ENCODE assay signal across 13 cellular contexts in genomic region chr1:66399888-66400529, GRCh38.
A peak's percentile ranks its signal among the peaks of the same experiment; 100 is the strongest.
DNase-seq lines count a peak whose midpoint lies in the region; ATAC-seq and TF ChIP-seq lines count a peak whose summit lies in the region.
"Had no signal": no experiment of that assay in that cellular context is flagged by ENCODE, and none has a peak within 500 bp of the region (broad histone marks: within the 10 kb centered on the region; RNA-seq: fewer than 3 reads in every experiment).

No MANE protein-coding gene starts in this region.

- H2AFZ ChIP-seq in GM23248 (no peak overlapping the region), Karpas-422 (ENCODE audit: low read length) (no peak overlapping the region), osteoblast (ENCODE audit: low read length) (no peak overlapping the region)

- peak overlapping the region; percentile 72 for H3K4me3 Mint-ChIP-seq in activated CD4-positive, alpha-beta T cell treated with anti-CD3 and anti-CD28 coated beads, Interleukin-2, amount 10 ng/mL, durations not matched to agents 24 days and 14 days
- H3K4me3 Mint-ChIP-seq: brain had no signal

- peak overlapping the region; percentile 90 for H3K27ac Mint-ChIP-seq in activated CD4-positive, alpha-beta T cell treated with anti-CD3 and anti-CD28 coated beads, Interleukin-2, amount 10 ng/mL, durations not matched to agents 24 days and 14 days

- H3K9me2 ChIP-seq in GM23248 (ENCODE audit: insufficient read depth): no peaks in the 10 kb centered on the region
- H3K9me2 ChIP-seq in Karpas-422 (replicated peaks; ENCODE audit: insufficient read depth, low read length): no peaks in the 10 kb centered on the region

- H3K4me1 ChIP-seq in GM23248 (ENCODE audit: insufficient read depth) (peaks cover 16% of the 10 kb centered on the region), Karpas-422 (ENCODE audit: low read length) (peaks cover 97% of the 10 kb centered on the region), osteoblast (ENCODE audit: insufficient read depth, low read length) (peaks cover 28% of the 10 kb centered on the region), aorta (ENCODE audit: control insufficient read depth in 1 of 2, insufficient read depth in 2 of 2, low read length in 2 of 2) (peaks cover 0 to 9% of the 10 kb centered on the region in 2 donors), breast epithelium (no peaks in the 10 kb centered on the region)
- H3K4me1 ChIP-seq: pancreas had no signal

- H3K9ac ChIP-seq in GM23248 (no peak overlapping the region), Karpas-422 (ENCODE audit: low read length) (peak overlapping the region; percentile 29)

- H3K27me3 ChIP-seq in GM23248 (replicated peaks; ENCODE audit: insufficient read depth) (no peaks in the 10 kb centered on the region), Karpas-422 (ENCODE audit: low read length) (no peaks in the 10 kb centered on the region), osteoblast (ENCODE audit: insufficient read depth, low read length) (no peaks in the 10 kb centered on the region), aorta (ENCODE audit: control insufficient read depth in 1 of 2, insufficient read depth in 2 of 2, low read length in 1 of 2) (no peaks in the 10 kb centered on the region), breast epithelium (no peaks in the 10 kb centered on the region)
- H3K27me3 ChIP-seq: pancreas, tibial artery had no signal

- no peaks in the 10 kb centered on the region for H3K79me2 ChIP-seq in GM23248 (ENCODE audit: insufficient read depth)
- no peaks in the 10 kb centered on the region for H3K79me2 ChIP-seq in Karpas-422 (ENCODE audit: low read length)
- H3K79me2 ChIP-seq in osteoblast (ENCODE audit: insufficient read depth, low read length): no peaks in the 10 kb centered on the region

- peaks cover 14% of the 10 kb centered on the region; the same call in 1 of the 2 replicates for H3F3A ChIP-seq in GM23248 (ENCODE audit: insufficient read depth)

- DNase-seq in activated CD4-positive, alpha-beta T cell treated with anti-CD3 and anti-CD28 coated beads, Interleukin-2, amount 10 ng/mL, durations not matched to agents 24 days and 14 days: no peak
- DNase-seq in activated CD4-positive, alpha-beta T cell treated with anti-CD3 and anti-CD28 coated beads for 48 hours: no peak
- DNase-seq in GM23248: peak; percentile 39
- peak; percentile 57 for DNase-seq in Karpas-422
- peak; percentile 72 for DNase-seq in osteoblast (ENCODE audit: insufficient read length, low spot score, missing footprints)
- DNase-seq in aorta: no peak
- DNase-seq in OCI-M1 (lab: John Stamatoyannopoulos, UW): no peak
- no peak for DNase-seq in breast epithelium (ENCODE audit: low spot score in 2 of 2)
- DNase-seq: NCI-H1694; pancreas; stimulated activated CD4-positive, alpha-beta T cell treated with anti-CD3 and anti-CD28 coated beads, Interleukin-4, amount 100 ng/mL, for 4 hours; tibial artery had no signal

- no peaks in the 10 kb centered on the region for H3K9me3 ChIP-seq in GM23248 (ENCODE audit: low read depth)
- no peaks in the 10 kb centered on the region for H3K9me3 ChIP-seq in Karpas-422 (ENCODE audit: low read length)
- no peaks in the 10 kb centered on the region for H3K9me3 ChIP-seq in osteoblast (ENCODE audit: low read depth, low read length)
- no peaks in the 10 kb centered on the region for H3K9me3 ChIP-seq in aorta (ENCODE audit: control insufficient read depth, low read length)
- no peaks in the 10 kb centered on the region for H3K9me3 ChIP-seq in breast epithelium
- H3K9me3 ChIP-seq: pancreas, tibial artery had no signal

- H3K27me3 Mint-ChIP-seq in activated CD4-positive, alpha-beta T cell treated with anti-CD3 and anti-CD28 coated beads, Interleukin-2, amount 10 ng/mL, durations not matched to agents 24 days and 14 days: no peaks in the 10 kb centered on the region
- H3K27me3 Mint-ChIP-seq: brain had no signal

- H3K27ac ChIP-seq in GM23248: 0 out of 2 replicates have a peak overlapping the region, but pooled peaks have one; percentile 14
- peak overlapping the region; percentile 97 for H3K27ac ChIP-seq in Karpas-422 (ENCODE audit: low read length)
- no peak overlapping the region for H3K27ac ChIP-seq in osteoblast (ENCODE audit: low read depth, low read length)
- no peak overlapping the region for H3K27ac ChIP-seq in aorta (ENCODE audit: low read depth in 1 of 2, low read length in 2 of 2)
- no peak overlapping the region for H3K27ac ChIP-seq in breast epithelium
- H3K27ac ChIP-seq: pancreas, tibial artery had no signal

- H3K4me1 Mint-ChIP-seq in activated CD4-positive, alpha-beta T cell treated with anti-CD3 and anti-CD28 coated beads, Interleukin-2, amount 10 ng/mL, durations not matched to agents 24 days and 14 days: peaks cover 43% of the 10 kb centered on the region

- H3K4me3 ChIP-seq in GM23248 (no peak overlapping the region), Karpas-422 (ENCODE audit: low read length) (peak overlapping the region; percentile 29), osteoblast (ENCODE audit: insufficient read depth, low read length) (no peak overlapping the region), aorta (ENCODE audit: low read length in 2 of 2) (no peak overlapping the region), breast epithelium (no peak overlapping the region)
- H3K4me3 ChIP-seq: pancreas, tibial artery had no signal

- H3K4me2 ChIP-seq in GM23248 (ENCODE audit: unreplicated experiment) (peak overlapping the region; percentile 35), Karpas-422 (ENCODE audit: low read depth, low read length, poor library complexity, severe bottlenecking) (peak overlapping the region; percentile 72), osteoblast (ENCODE audit: insufficient read depth, low read length) (no peak overlapping the region)

- no peak for ATAC-seq in aorta (ENCODE audit: low FRiP score)
- ATAC-seq: pancreas had no signal

- intact Hi-C loops in activated CD4-positive, alpha-beta T cell treated with anti-CD3 and anti-CD28 coated beads, Interleukin-2, amount 10 ng/mL, durations not matched to agents 24 days and 14 days (cut with micrococcal nuclease): loop anchor here (1.0 to 2.0 kb wide), 5 partner anchors 26 to 117 kb away; no protein-coding TSS in a partner anchor
- intact Hi-C loops in aorta (cut with DNase I): no loop called here
- intact Hi-C loops in breast epithelium (cut with DNase I; ENCODE audit: low total_unique reads): no loop called here

- no peak for TF ChIP-seq POLR2A in breast epithelium (IDR thresholded peaks at IDR 0.05)

- in situ Hi-C loops in GM23248 (cut with MboI): no loop called here

- H3K36me3 ChIP-seq in GM23248 (ENCODE audit: low read depth) (no peaks in the 10 kb centered on the region), Karpas-422 (ENCODE audit: insufficient read depth, low read length) (no peaks in the 10 kb centered on the region), osteoblast (ENCODE audit: insufficient read depth, low read length) (no peaks in the 10 kb centered on the region), aorta (ENCODE audit: control insufficient read depth in 1 of 2, insufficient read depth in 2 of 2, low read length in 1 of 2) (no peaks in the 10 kb centered on the region), breast epithelium (no peaks in the 10 kb centered on the region)
- H3K36me3 ChIP-seq: pancreas, tibial artery had no signal

- H3K36me3 Mint-ChIP-seq in activated CD4-positive, alpha-beta T cell treated with anti-CD3 and anti-CD28 coated beads, Interleukin-2, amount 10 ng/mL, durations not matched to agents 24 days and 14 days (ENCODE audit: low read depth): peaks cover 1% of the 10 kb centered on the region
- H3K36me3 Mint-ChIP-seq: brain had no signal

- H3K9me3 Mint-ChIP-seq in activated CD4-positive, alpha-beta T cell treated with anti-CD3 and anti-CD28 coated beads, Interleukin-2, amount 10 ng/mL, durations not matched to agents 24 days and 14 days: peaks cover 12% of the 10 kb centered on the region
- H3K9me3 Mint-ChIP-seq: brain had no signal

- H4K20me1 ChIP-seq in GM23248 (ENCODE audit: insufficient read depth) (no peaks in the 10 kb centered on the region), Karpas-422 (ENCODE audit: insufficient read depth, low read depth, low read length) (no peaks in the 10 kb centered on the region), osteoblast (ENCODE audit: insufficient read depth, low read length) (no peaks in the 10 kb centered on the region)

- 46 to 47% methylated on average over 3 of the region's 3 CpGs for WGBS in GM23248 (ENCODE audit: low coverage in 1 of 2, low lambda C conversion rate in 2 of 2, missing lambda C conversion rate in 2 of 2), 2 experiments
- WGBS in aorta, 2 donors: 97 to 98% methylated on average over 2 to 3 of the region's 3 CpGs

- TF ChIP-seq CTCF in osteoblast (IDR thresholded peaks at IDR 0.05; ENCODE audit: extremely low read depth, low read depth, low read length) (no peak), breast epithelium (IDR thresholded peaks at IDR 0.05) (no peak)

Comparison
In these comparisons a context has a peak if more than half of its experiments do, and no peak if none do; other contexts are left out.
1. DNase-seq: peak in GM23248 (single experiment), Karpas-422 (single experiment) and osteoblast (single experiment); none in activated CD4-positive, alpha-beta T cell treated with anti-CD3 and anti-CD28 coated beads, Interleukin-2, amount 10 ng/mL, durations not matched to agents 24 days and 14 days (single experiment), activated CD4-positive, alpha-beta T cell treated with anti-CD3 and anti-CD28 coated beads for 48 hours (single experiment), aorta (0 of 2), OCI-M1 (single experiment) and breast epithelium (0 of 2).
2. H3K27ac ChIP-seq: peak in GM23248 (single experiment) and Karpas-422 (single experiment); none in osteoblast (single experiment), aorta (0 of 2) and breast epithelium (0 of 2).